17 cellular contexts compared by ENCODE assay signal in genomic region chr6:51472745-51473483, GRCh38.
DNase-seq lines count a peak whose midpoint lies in the region; ATAC-seq and TF ChIP-seq lines count a peak whose summit lies in the region.
"Had no signal": no experiment of that assay in that cellular context is flagged by ENCODE, and none has a peak within 500 bp of the region (broad histone marks: within the 10 kb centered on the region; RNA-seq: fewer than 3 reads in every experiment).

No MANE protein-coding gene starts in this region.

- no peaks in the 10 kb centered on the region for H3K27me3 ChIP-seq in PC-3 (ENCODE audit: low read length)
- no peaks in the 10 kb centered on the region for H3K27me3 ChIP-seq in hepatocyte
- H3K27me3 ChIP-seq: BLaER1 treated with 17β-estradiol and CSF1 and Interleukin-3, amounts not matched to agents 10 nM and 100 nM; upper lobe of right lung had no signal

- H3K4me1 ChIP-seq in PC-3 (ENCODE audit: insufficient read depth, low read length) (peaks cover 36% of the 10 kb centered on the region), hepatocyte (ENCODE audit: insufficient read depth) (peaks cover 10% of the 10 kb centered on the region)
- H3K4me1 ChIP-seq: BLaER1 treated with 17β-estradiol and CSF1 and Interleukin-3, amounts not matched to agents 10 nM and 100 nM; upper lobe of right lung had no signal

- H3K4me3 ChIP-seq in PC-3 (ENCODE audit: low read length) (peak overlapping the region; percentile 35; the same call in 1 of the 2 replicates), hepatocyte (no peak overlapping the region)
- H3K4me3 ChIP-seq: BLaER1 treated with 17β-estradiol and CSF1 and Interleukin-3, amounts not matched to agents 10 nM and 100 nM; coronary artery; upper lobe of right lung had no signal

- peak; percentile 3 for DNase-seq in NCI-H345 (lab: John Stamatoyannopoulos, UW)
- no peak for DNase-seq in NCI-H345 treated with DMSO at 0.1 percent for 48 hours (lab: John Stamatoyannopoulos, UW; ENCODE audit: unreplicated experiment)
- DNase-seq in PC-3, result peak; percentile 95
- peak; percentile 65 for DNase-seq in hepatocyte (ENCODE audit: low spot score)
- peak; percentile 86 for DNase-seq in renal cortical epithelial cell (ENCODE audit: low read depth)
- DNase-seq in EL, result no peak
- no peak for DNase-seq in 8988T
- DNase-seq: activated naive CD4-positive, alpha-beta T cell treated with anti-CD3 and anti-CD28 coated beads, Interleukin-2, amount 50 U/mL, for 16 hours; activated T-cell treated with anti-CD3 and anti-CD28 coated beads, Interleukin-2, amount 50 U/mL, for 1 hour; midbrain; NCI-H2029 treated with DMSO at 0.1 percent for 48 hours; stimulated activated CD4-positive, alpha-beta T cell treated with anti-CD3 and anti-CD28 coated beads, Interleukin-15, amount 100 ng/mL, for 24 hours; stimulated activated naive CD4-positive, alpha-beta T cell; upper lobe of right lung had no signal

- H2AFZ ChIP-seq in PC-3 (ENCODE audit: low read length), result peak overlapping the region; percentile 36
- H2AFZ ChIP-seq in hepatocyte, result no peak overlapping the region

- H3K36me3 ChIP-seq in PC-3 (ENCODE audit: low read depth, low read length) (no peaks in the 10 kb centered on the region), hepatocyte (replicated peaks; ENCODE audit: insufficient read depth, low read depth) (no peaks in the 10 kb centered on the region)
- H3K36me3 ChIP-seq: BLaER1 treated with 17β-estradiol and CSF1 and Interleukin-3, amounts not matched to agents 10 nM and 100 nM; upper lobe of right lung had no signal

- peak; percentile 73 for ATAC-seq in PC-3
- ATAC-seq in HG03342 (IDR thresholded peaks at IDR 0.05; ENCODE audit: unreplicated experiment), result no peak
- ATAC-seq: upper lobe of right lung had no signal

- H3K9me2 ChIP-seq in PC-3 (replicated peaks; ENCODE audit: low read length) (no peaks in the 10 kb centered on the region), hepatocyte (replicated peaks; ENCODE audit: insufficient read depth) (no peaks in the 10 kb centered on the region)

- WGBS in hepatocyte (ENCODE audit: low lambda C conversion rate, missing lambda C conversion rate), result 72% methylated on average over 5 of the region's 5 CpGs

- H4K20me1 ChIP-seq in PC-3 (ENCODE audit: low read length), result no peaks in the 10 kb centered on the region
- no peaks in the 10 kb centered on the region for H4K20me1 ChIP-seq in hepatocyte (ENCODE audit: insufficient read depth, poor library complexity, severe bottlenecking)
- H4K20me1 ChIP-seq: BLaER1 treated with 17β-estradiol and CSF1 and Interleukin-3, amounts not matched to agents 10 nM and 100 nM had no signal

- CTCF ChIA-PET in PC-3 (lab: Charles Lee), result no interaction called here

- H3K27ac ChIP-seq in PC-3 (ENCODE audit: low read length) (peak overlapping the region; percentile 67), hepatocyte (peak overlapping the region; percentile 32)
- H3K27ac ChIP-seq: BLaER1 treated with 17β-estradiol and CSF1 and Interleukin-3, amounts not matched to agents 10 nM and 100 nM; coronary artery; upper lobe of right lung had no signal

- no TSS peak for BruUV-seq in PC-3 (replicated peaks; lab: Mats Ljungman, UMichigan)

- POLR2A ChIA-PET in PC-3 (lab: Charles Lee; ENCODE audit: unreplicated experiment), result no interaction called here

- no peaks in the 10 kb centered on the region for H3K79me2 ChIP-seq in PC-3 (ENCODE audit: low read length)
- no peaks in the 10 kb centered on the region for H3K79me2 ChIP-seq in hepatocyte

- TF ChIP-seq CTCF in PC-3 (conservative IDR thresholded peaks at IDR 0.05; ENCODE audit: low read depth, low read length) (no peak), hepatocyte (IDR thresholded peaks at IDR 0.05; ENCODE audit: poor library complexity) (no peak)

- intact Hi-C loops in PC-3 (cut with micrococcal nuclease), result no loop called here

- H3K9me3 ChIP-seq in PC-3 (ENCODE audit: low read length) (no peaks in the 10 kb centered on the region), hepatocyte (ENCODE audit: low read depth) (no peaks in the 10 kb centered on the region)
- H3K9me3 ChIP-seq: BLaER1 treated with 17β-estradiol and CSF1 and Interleukin-3, amounts not matched to agents 10 nM and 100 nM; upper lobe of right lung had no signal

- H3F3A ChIP-seq in PC-3 (ENCODE audit: low read length, unreplicated experiment), result no peaks in the 10 kb centered on the region

- H3K4me2 ChIP-seq in PC-3 (ENCODE audit: low read length) (peak overlapping the region; percentile 69), hepatocyte (no peak overlapping the region)
- H3K4me2 ChIP-seq: BLaER1 treated with 17β-estradiol and CSF1 and Interleukin-3, amounts not matched to agents 10 nM and 100 nM had no signal

- 0 out of 2 replicates have a peak overlapping the region, but pooled peaks have one; percentile 22 for H3K9ac ChIP-seq in PC-3 (ENCODE audit: low read length)
- H3K9ac ChIP-seq: BLaER1 treated with 17β-estradiol and CSF1 and Interleukin-3, amounts not matched to agents 10 nM and 100 nM had no signal

Comparison
In these comparisons a context has a peak if more than half of its experiments do, and no peak if none do; other contexts are left out.
1. DNase-seq: peak in NCI-H345 (single experiment), PC-3 (single experiment), hepatocyte (single experiment) and renal cortical epithelial cell (single experiment); none in NCI-H345 treated with DMSO at 0.1 percent for 48 hours (single experiment), EL (single experiment) and 8988T (single experiment).